In genomic region chr16:89602952-89603590, GRCh38 we compare ENCODE assay signal across 10 cellular contexts. TPM values are rescaled to one million over a fixed set of nuclear protein-coding genes. Genes with fewer than 3 reads are reported as not detected.
DNase-seq lines count a peak whose midpoint lies in the region; ATAC-seq and TF ChIP-seq lines count a peak whose summit lies in the region.
"Had no signal": no experiment of that assay in that cellular context is flagged by ENCODE, and none has a peak within 500 bp of the region (broad histone marks: within the 10 kb centered on the region; RNA-seq: fewer than 3 reads in every experiment).

No MANE protein-coding gene starts in this region.

- peak overlapping the region; percentile 53 for H2AFZ ChIP-seq in neuronal stem cell (ENCODE audit: low read length)

- no peak overlapping the region for H2BK15ac ChIP-seq in neuronal stem cell (ENCODE audit: low read length)

- H3K4me1 ChIP-seq in CD8-positive, alpha-beta T cell (ENCODE audit: insufficient read depth, low read length), result peaks cover 12% of the 10 kb centered on the region
- H3K4me1 ChIP-seq in neuronal stem cell (ENCODE audit: control insufficient read depth in 2 of 2, insufficient read depth in 1 of 2, low read depth in 1 of 2, low read length in 2 of 2), result peaks cover 20 to 35% of the 10 kb centered on the region in 2 donors

- no CpG with 5 or more reads among the region's 5 CpGs for WGBS in neuronal stem cell (ENCODE audit: extremely low coverage in 2 of 2, insufficient read length in 2 of 2, insufficient replicate concordance in 1 of 2), 2 donors

- peak overlapping the region; percentile 8 for H3K4me3 Mint-ChIP-seq in CD8-positive, alpha-beta T cell
- H3K4me3 Mint-ChIP-seq in effector memory CD8-positive, alpha-beta T cell, result peak overlapping the region; percentile 48 to 63

- no peak for TF ChIP-seq CTCF in CD8-positive, alpha-beta T cell (IDR thresholded peaks at IDR 0.05)

- H3K18ac ChIP-seq in neuronal stem cell (ENCODE audit: low read length), result peak overlapping the region; percentile 69

- no peak overlapping the region for H3K4me2 ChIP-seq in neuronal stem cell (ENCODE audit: insufficient read depth, low read length, poor library complexity, severe bottlenecking)

- no peak overlapping the region for H2BK120ac ChIP-seq in neuronal stem cell (ENCODE audit: low read depth, low read length)

- peaks cover 15% of the 10 kb centered on the region for H3K4me1 Mint-ChIP-seq in CD8-positive, alpha-beta T cell (ENCODE audit: low read depth)
- peaks cover 18 to 20% of the 10 kb centered on the region in 2 donors for H3K4me1 Mint-ChIP-seq in effector memory CD8-positive, alpha-beta T cell (ENCODE audit: low read depth in 2 of 2)

- no peak overlapping the region for H4K8ac ChIP-seq in neuronal stem cell (ENCODE audit: low read depth, low read length)

- H3K36me3 ChIP-seq in CD8-positive, alpha-beta T cell (ENCODE audit: insufficient read depth, low read length), result no peaks in the 10 kb centered on the region
- H3K36me3 ChIP-seq in KOPT-K1 (ENCODE audit: insufficient read depth, low read length) (no peaks in the 10 kb centered on the region), neuronal stem cell (replicated peaks in 1 of 2; ENCODE audit: control insufficient read depth in 2 of 2, insufficient read depth in 2 of 2, low read length in 2 of 2) (no peaks in the 10 kb centered on the region)
- H3K36me3 ChIP-seq: left lung, stomach had no signal

- no peak overlapping the region for H4K91ac ChIP-seq in neuronal stem cell (ENCODE audit: low read depth, low read length, poor library complexity)

- ATAC-seq in CD8-positive, alpha-beta T cell, result no peak
- ATAC-seq in effector memory CD8-positive, alpha-beta T cell (replicated peaks), result no peak
- ATAC-seq in GM18867 (IDR thresholded peaks at IDR 0.05; ENCODE audit: unreplicated experiment), result no peak

- CTCF ChIA-PET in CD8-positive, alpha-beta T cell (lab: Charles Lee), result interaction anchor here (0.5 kb wide), 1 partner anchor 158 kb away, joined by 4 read pairs; no protein-coding TSS in a partner anchor

- no peak overlapping the region for H3K9ac ChIP-seq in neuronal stem cell (ENCODE audit: low read depth, low read length, poor library complexity)

- POLR2A ChIA-PET in CD8-positive, alpha-beta T cell (lab: Charles Lee), result interaction anchor here (1.0 kb wide), 1 partner anchor 38 kb away, joined by 3 read pairs; no protein-coding TSS in a partner anchor

- H3K4me3 ChIP-seq in CD8-positive, alpha-beta T cell (ENCODE audit: low read depth, low read length), result no peak overlapping the region
- peak overlapping the region in 1 of 2 donors; percentile 12 for H3K4me3 ChIP-seq in neuronal stem cell (ENCODE audit: low read length in 2 of 2)
- H3K4me3 ChIP-seq: left lung, stomach had no signal

- peak overlapping the region; percentile 93 for H2AK5ac ChIP-seq in neuronal stem cell (ENCODE audit: low read depth, low read length)

- H3K9me3 ChIP-seq in CD8-positive, alpha-beta T cell (ENCODE audit: low read length), result no peaks in the 10 kb centered on the region
- H3K9me3 ChIP-seq in KOPT-K1 (ENCODE audit: insufficient read depth, low read length, poor library complexity, severe bottlenecking) (no peaks in the 10 kb centered on the region), neuronal stem cell (replicated peaks in 1 of 2; ENCODE audit: control insufficient read depth in 2 of 2, insufficient read depth in 1 of 2, low read depth in 1 of 2, low read length in 2 of 2) (no peaks in the 10 kb centered on the region)
- H3K9me3 ChIP-seq: left lung, stomach had no signal

- no peaks in the 10 kb centered on the region for H3K36me3 Mint-ChIP-seq in CD8-positive, alpha-beta T cell
- peaks cover 11% of the 10 kb centered on the region for H3K36me3 Mint-ChIP-seq in effector memory CD8-positive, alpha-beta T cell (ENCODE audit: insufficient read depth)

- no peak overlapping the region for H2BK5ac ChIP-seq in neuronal stem cell (ENCODE audit: low read length)

- DNase-seq in CD8-positive, alpha-beta T cell, result no peak
- no peak for DNase-seq in effector memory CD8-positive, alpha-beta T cell
- DNase-seq in neuronal stem cell (ENCODE audit: low spot score), result no peak
- DNase-seq in dermis blood vessel endothelial cell, result no peak
- no peak for DNase-seq in central memory CD4-positive, alpha-beta T cell
- DNase-seq: NCI-H1048, stomach had no signal

- no peak overlapping the region for H3K27ac ChIP-seq in CD8-positive, alpha-beta T cell (ENCODE audit: low read depth, low read length)
- H3K27ac ChIP-seq in KOPT-K1 (ENCODE audit: low read depth, low read length, poor library complexity, severe bottlenecking) (peak overlapping the region; percentile 64), neuronal stem cell (replicated peaks; ENCODE audit: low read length) (no peak overlapping the region)
- H3K27ac ChIP-seq: left lung, stomach had no signal

- H3K27me3 Mint-ChIP-seq in CD8-positive, alpha-beta T cell (ENCODE audit: low read depth), result peaks cover 3% of the 10 kb centered on the region
- H3K27me3 Mint-ChIP-seq in effector memory CD8-positive, alpha-beta T cell, result no peaks in the 10 kb centered on the region

- no peaks in the 10 kb centered on the region for H3K9me3 Mint-ChIP-seq in CD8-positive, alpha-beta T cell
- H3K9me3 Mint-ChIP-seq in effector memory CD8-positive, alpha-beta T cell, result no peaks in the 10 kb centered on the region

- H3K27me3 ChIP-seq in CD8-positive, alpha-beta T cell (ENCODE audit: insufficient read depth, low read length), result no peaks in the 10 kb centered on the region
- H3K27me3 ChIP-seq in neuronal stem cell (ENCODE audit: control insufficient read depth in 3 of 3, insufficient read depth in 3 of 3, low read depth in 1 of 3, low read length in 3 of 3), result peaks cover 0 to 4% (median 0%) of the 10 kb centered on the region in 3 experiments

- peak overlapping the region; percentile 12 for H3K23ac ChIP-seq in neuronal stem cell (ENCODE audit: low read depth, low read length, poor library complexity)

- peak overlapping the region; percentile 14 for H3K27ac Mint-ChIP-seq in CD8-positive, alpha-beta T cell
- H3K27ac Mint-ChIP-seq in effector memory CD8-positive, alpha-beta T cell, result peak overlapping the region; percentile 25 to 49

- intact Hi-C loops in CD8-positive, alpha-beta T cell (cut with DNase I, micrococcal nuclease), result no loop called here

- peak overlapping the region; percentile 5 for H2BK12ac ChIP-seq in neuronal stem cell (ENCODE audit: low read length)

- H3K79me1 ChIP-seq in neuronal stem cell (ENCODE audit: low read depth, low read length), result no peaks in the 10 kb centered on the region

- no peak overlapping the region for H3K14ac ChIP-seq in neuronal stem cell (ENCODE audit: low read length)

- H3K4ac ChIP-seq in neuronal stem cell (ENCODE audit: low read length), result no peak overlapping the region

RNA-seq across cellular contexts. Expression of gene DPEP1, which starts 10.4 kb away (rescaled TPM):
- total RNA-seq in CD8-positive, alpha-beta T cell, result not detected
- 1.1 TPM for polyA plus RNA-seq in neuronal stem cell (2013, experiment 1 of 2)
- polyA plus RNA-seq in neuronal stem cell (2013, experiment 2 of 2), result 0.79 TPM
- 1.0 and 2.7 TPM in 2 replicates for total RNA-seq in dermis blood vessel endothelial cell

RNA-seq across cellular contexts. Expression of gene CPNE7, which starts 27.5 kb away (rescaled TPM):
- 1 to 10 TPM in 1 of 2 experiments, under 1 TPM in 1; 0.72 to 1.8 TPM for total RNA-seq in CD8-positive, alpha-beta T cell
- polyA plus RNA-seq in neuronal stem cell (2013, experiment 1 of 2), result 1.4 TPM
- polyA plus RNA-seq in neuronal stem cell (2013, experiment 2 of 2), result 1.6 TPM
- total RNA-seq in dermis blood vessel endothelial cell, result 0.85 and 2.6 TPM in 2 replicates

RNA-seq across cellular contexts. Expression of gene RPL13, which starts 42.6 kb away (rescaled TPM):
- 1,000 to 10,000 TPM; 4,632 to 4,668 TPM for total RNA-seq in CD8-positive, alpha-beta T cell
- 5,003 TPM for polyA plus RNA-seq in neuronal stem cell (2013, experiment 1 of 2)
- polyA plus RNA-seq in neuronal stem cell (2013, experiment 2 of 2), result 4,966 TPM
- total RNA-seq in dermis blood vessel endothelial cell, result 1,818 and 3,550 TPM in 2 replicates

RNA-seq across cellular contexts. Expression of gene CHMP1A, which starts 54.4 kb away (rescaled TPM):
- 10 to 100 TPM; 82.9 to 90.8 TPM for total RNA-seq in CD8-positive, alpha-beta T cell
- 44.9 TPM for polyA plus RNA-seq in neuronal stem cell (2013, experiment 1 of 2)
- 44.1 TPM for polyA plus RNA-seq in neuronal stem cell (2013, experiment 2 of 2)
- total RNA-seq in dermis blood vessel endothelial cell, result 117 and 139 TPM in 2 replicates

RNA-seq across cellular contexts. Expression of gene SPATA33, which starts 54.6 kb away (rescaled TPM):
- 1 to 10 TPM; 4.8 to 5.1 TPM for total RNA-seq in CD8-positive, alpha-beta T cell
- 28.9 TPM for polyA plus RNA-seq in neuronal stem cell (2013, experiment 1 of 2)
- 29.1 TPM for polyA plus RNA-seq in neuronal stem cell (2013, experiment 2 of 2)
- total RNA-seq in dermis blood vessel endothelial cell, result 2.0 and 4.1 TPM in 2 replicates
